Comparison of ENCODE assay signal across 1 cellular context in the genomic region with DNA sequence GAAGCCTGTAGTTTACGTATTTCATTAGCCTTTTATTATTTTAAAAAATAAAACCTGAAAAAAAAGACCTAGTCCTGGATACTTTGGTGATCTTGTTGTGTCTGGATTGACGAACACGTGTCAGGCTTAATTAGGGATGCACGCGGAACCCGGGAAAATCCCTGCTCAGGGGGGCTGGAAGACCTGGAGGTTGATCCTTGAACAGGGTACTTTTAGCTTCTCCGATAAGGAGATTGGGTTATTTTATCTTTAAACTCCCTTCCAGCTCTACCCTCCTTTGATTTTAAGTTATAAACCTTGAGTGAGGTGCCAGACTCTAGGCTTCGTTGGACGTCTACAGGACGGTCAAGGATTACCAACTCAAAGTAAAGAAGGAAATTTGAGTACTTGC.
TF ChIP-seq lines count a peak whose summit lies in the region.

No MANE protein-coding gene starts in this region.

TF ChIP-seq in HepG2, 621 proteins besides CTCF, POLR2A, EP300 and RAD21 (continues in another document):
- 0 out of 2 replicates have a peak, but pooled peaks have one; percentile 1 for TF ChIP-seq MED1 (CRISPR knock-in tag; IDR thresholded peaks at IDR 0.05)
- TF ChIP-seq XRCC5 (optimal IDR thresholded peaks at IDR 0.05; ENCODE audit: low read length), result no peak
- TF ChIP-seq ZFP62 (CRISPR knock-in tag; IDR thresholded peaks at IDR 0.05), result no peak
- TF ChIP-seq SIN3A (IDR thresholded peaks at IDR 0.05; ENCODE audit: borderline replicate concordance, low read depth, low read length), result 0 out of 2 replicates have a peak, but pooled peaks have one; percentile 8
- TF ChIP-seq, protein P1, sequence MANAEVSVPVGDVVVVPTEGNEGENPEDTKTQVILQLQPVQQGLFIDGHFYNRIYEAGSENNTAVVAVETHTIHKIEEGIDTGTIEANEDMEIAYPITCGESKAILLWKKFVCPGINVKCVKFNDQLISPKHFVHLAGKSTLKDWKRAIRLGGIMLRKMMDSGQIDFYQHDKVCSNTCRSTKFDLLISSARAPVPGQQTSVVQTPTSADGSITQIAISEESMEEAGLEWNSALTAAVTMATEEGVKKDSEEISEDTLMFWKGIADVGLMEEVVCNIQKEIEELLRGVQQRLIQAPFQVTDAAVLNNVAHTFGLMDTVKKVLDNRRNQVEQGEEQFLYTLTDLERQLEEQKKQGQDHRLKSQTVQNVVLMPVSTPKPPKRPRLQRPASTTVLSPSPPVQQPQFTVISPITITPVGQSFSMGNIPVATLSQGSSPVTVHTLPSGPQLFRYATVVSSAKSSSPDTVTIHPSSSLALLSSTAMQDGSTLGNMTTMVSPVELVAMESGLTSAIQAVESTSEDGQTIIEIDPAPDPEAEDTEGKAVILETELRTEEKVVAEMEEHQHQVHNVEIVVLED (CRISPR knock-in tag; IDR thresholded peaks at IDR 0.05; ENCODE audit: borderline replicate concordance), result no peak
- TF ChIP-seq, protein P2, sequence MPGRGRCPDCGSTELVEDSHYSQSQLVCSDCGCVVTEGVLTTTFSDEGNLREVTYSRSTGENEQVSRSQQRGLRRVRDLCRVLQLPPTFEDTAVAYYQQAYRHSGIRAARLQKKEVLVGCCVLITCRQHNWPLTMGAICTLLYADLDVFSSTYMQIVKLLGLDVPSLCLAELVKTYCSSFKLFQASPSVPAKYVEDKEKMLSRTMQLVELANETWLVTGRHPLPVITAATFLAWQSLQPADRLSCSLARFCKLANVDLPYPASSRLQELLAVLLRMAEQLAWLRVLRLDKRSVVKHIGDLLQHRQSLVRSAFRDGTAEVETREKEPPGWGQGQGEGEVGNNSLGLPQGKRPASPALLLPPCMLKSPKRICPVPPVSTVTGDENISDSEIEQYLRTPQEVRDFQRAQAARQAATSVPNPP (CRISPR knock-in tag; IDR thresholded peaks at IDR 0.05), result no peak
- TF ChIP-seq, protein P3, sequence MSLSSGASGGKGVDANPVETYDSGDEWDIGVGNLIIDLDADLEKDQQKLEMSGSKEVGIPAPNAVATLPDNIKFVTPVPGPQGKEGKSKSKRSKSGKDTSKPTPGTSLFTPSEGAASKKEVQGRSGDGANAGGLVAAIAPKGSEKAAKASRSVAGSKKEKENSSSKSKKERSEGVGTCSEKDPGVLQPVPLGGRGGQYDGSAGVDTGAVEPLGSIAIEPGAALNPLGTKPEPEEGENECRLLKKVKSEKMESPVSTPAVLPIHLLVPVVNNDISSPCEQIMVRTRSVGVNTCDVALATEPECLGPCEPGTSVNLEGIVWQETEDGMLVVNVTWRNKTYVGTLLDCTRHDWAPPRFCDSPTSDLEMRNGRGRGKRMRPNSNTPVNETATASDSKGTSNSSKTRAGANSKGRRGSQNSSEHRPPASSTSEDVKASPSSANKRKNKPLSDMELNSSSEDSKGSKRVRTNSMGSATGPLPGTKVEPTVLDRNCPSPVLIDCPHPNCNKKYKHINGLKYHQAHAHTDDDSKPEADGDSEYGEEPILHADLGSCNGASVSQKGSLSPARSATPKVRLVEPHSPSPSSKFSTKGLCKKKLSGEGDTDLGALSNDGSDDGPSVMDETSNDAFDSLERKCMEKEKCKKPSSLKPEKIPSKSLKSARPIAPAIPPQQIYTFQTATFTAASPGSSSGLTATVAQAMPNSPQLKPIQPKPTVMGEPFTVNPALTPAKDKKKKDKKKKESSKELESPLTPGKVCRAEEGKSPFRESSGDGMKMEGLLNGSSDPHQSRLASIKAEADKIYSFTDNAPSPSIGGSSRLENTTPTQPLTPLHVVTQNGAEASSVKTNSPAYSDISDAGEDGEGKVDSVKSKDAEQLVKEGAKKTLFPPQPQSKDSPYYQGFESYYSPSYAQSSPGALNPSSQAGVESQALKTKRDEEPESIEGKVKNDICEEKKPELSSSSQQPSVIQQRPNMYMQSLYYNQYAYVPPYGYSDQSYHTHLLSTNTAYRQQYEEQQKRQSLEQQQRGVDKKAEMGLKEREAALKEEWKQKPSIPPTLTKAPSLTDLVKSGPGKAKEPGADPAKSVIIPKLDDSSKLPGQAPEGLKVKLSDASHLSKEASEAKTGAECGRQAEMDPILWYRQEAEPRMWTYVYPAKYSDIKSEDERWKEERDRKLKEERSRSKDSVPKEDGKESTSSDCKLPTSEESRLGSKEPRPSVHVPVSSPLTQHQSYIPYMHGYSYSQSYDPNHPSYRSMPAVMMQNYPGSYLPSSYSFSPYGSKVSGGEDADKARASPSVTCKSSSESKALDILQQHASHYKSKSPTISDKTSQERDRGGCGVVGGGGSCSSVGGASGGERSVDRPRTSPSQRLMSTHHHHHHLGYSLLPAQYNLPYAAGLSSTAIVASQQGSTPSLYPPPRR (CRISPR knock-in tag; IDR thresholded peaks at IDR 0.05; ENCODE audit: borderline replicate concordance), result no peak
- TF ChIP-seq ZSCAN12 (CRISPR knock-in tag; IDR thresholded peaks at IDR 0.05), result no peak
- no peak for TF ChIP-seq ZFP36L1 (CRISPR knock-in tag; IDR thresholded peaks at IDR 0.05)
- TF ChIP-seq ELF3 (CRISPR knock-in tag; IDR thresholded peaks at IDR 0.05), result no peak
- no peak for TF ChIP-seq ZNF337 (CRISPR knock-in tag; IDR thresholded peaks at IDR 0.05; ENCODE audit: borderline replicate concordance, low read depth)
- TF ChIP-seq, protein P4, sequence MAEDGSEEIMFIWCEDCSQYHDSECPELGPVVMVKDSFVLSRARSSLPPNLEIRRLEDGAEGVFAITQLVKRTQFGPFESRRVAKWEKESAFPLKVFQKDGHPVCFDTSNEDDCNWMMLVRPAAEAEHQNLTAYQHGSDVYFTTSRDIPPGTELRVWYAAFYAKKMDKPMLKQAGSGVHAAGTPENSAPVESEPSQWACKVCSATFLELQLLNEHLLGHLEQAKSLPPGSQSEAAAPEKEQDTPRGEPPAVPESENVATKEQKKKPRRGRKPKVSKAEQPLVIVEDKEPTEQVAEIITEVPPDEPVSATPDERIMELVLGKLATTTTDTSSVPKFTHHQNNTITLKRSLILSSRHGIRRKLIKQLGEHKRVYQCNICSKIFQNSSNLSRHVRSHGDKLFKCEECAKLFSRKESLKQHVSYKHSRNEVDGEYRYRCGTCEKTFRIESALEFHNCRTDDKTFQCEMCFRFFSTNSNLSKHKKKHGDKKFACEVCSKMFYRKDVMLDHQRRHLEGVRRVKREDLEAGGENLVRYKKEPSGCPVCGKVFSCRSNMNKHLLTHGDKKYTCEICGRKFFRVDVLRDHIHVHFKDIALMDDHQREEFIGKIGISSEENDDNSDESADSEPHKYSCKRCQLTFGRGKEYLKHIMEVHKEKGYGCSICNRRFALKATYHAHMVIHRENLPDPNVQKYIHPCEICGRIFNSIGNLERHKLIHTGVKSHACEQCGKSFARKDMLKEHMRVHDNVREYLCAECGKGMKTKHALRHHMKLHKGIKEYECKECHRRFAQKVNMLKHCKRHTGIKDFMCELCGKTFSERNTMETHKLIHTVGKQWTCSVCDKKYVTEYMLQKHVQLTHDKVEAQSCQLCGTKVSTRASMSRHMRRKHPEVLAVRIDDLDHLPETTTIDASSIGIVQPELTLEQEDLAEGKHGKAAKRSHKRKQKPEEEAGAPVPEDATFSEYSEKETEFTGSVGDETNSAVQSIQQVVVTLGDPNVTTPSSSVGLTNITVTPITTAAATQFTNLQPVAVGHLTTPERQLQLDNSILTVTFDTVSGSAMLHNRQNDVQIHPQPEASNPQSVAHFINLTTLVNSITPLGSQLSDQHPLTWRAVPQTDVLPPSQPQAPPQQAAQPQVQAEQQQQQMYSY (CRISPR knock-in tag; IDR thresholded peaks at IDR 0.05), result 0 out of 2 replicates have a peak, but pooled peaks have one; percentile 36
- TF ChIP-seq, protein P5, sequence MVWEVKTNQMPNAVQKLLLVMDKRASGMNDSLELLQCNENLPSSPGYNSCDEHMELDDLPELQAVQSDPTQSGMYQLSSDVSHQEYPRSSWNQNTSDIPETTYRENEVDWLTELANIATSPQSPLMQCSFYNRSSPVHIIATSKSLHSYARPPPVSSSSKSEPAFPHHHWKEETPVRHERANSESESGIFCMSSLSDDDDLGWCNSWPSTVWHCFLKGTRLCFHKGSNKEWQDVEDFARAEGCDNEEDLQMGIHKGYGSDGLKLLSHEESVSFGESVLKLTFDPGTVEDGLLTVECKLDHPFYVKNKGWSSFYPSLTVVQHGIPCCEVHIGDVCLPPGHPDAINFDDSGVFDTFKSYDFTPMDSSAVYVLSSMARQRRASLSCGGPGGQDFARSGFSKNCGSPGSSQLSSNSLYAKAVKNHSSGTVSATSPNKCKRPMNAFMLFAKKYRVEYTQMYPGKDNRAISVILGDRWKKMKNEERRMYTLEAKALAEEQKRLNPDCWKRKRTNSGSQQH (CRISPR knock-in tag; IDR thresholded peaks at IDR 0.05; ENCODE audit: low read depth), result 0 out of 2 replicates have a peak, but pooled peaks have one; percentile 0
- peak; percentile 15; the same call in 1 of the 2 replicates for TF ChIP-seq SMAD3 (CRISPR knock-in tag; IDR thresholded peaks at IDR 0.05)
- TF ChIP-seq ZNF563 (CRISPR knock-in tag; IDR thresholded peaks at IDR 0.05), result no peak
- TF ChIP-seq, protein P6, sequence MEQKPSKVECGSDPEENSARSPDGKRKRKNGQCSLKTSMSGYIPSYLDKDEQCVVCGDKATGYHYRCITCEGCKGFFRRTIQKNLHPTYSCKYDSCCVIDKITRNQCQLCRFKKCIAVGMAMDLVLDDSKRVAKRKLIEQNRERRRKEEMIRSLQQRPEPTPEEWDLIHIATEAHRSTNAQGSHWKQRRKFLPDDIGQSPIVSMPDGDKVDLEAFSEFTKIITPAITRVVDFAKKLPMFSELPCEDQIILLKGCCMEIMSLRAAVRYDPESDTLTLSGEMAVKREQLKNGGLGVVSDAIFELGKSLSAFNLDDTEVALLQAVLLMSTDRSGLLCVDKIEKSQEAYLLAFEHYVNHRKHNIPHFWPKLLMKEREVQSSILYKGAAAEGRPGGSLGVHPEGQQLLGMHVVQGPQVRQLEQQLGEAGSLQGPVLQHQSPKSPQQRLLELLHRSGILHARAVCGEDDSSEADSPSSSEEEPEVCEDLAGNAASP (CRISPR knock-in tag; IDR thresholded peaks at IDR 0.05; ENCODE audit: borderline replicate concordance), result 0 out of 2 replicates have a peak, but pooled peaks have one; percentile 2
- no peak for TF ChIP-seq RXRB (CRISPR knock-in tag; IDR thresholded peaks at IDR 0.05; ENCODE audit: borderline replicate concordance)
- TF ChIP-seq, protein P7, sequence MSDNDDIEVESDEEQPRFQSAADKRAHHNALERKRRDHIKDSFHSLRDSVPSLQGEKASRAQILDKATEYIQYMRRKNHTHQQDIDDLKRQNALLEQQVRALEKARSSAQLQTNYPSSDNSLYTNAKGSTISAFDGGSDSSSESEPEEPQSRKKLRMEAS (IDR thresholded peaks at IDR 0.05), result peak; percentile 45; the same call in 1 of the 2 replicates
- TF ChIP-seq, protein P8, sequence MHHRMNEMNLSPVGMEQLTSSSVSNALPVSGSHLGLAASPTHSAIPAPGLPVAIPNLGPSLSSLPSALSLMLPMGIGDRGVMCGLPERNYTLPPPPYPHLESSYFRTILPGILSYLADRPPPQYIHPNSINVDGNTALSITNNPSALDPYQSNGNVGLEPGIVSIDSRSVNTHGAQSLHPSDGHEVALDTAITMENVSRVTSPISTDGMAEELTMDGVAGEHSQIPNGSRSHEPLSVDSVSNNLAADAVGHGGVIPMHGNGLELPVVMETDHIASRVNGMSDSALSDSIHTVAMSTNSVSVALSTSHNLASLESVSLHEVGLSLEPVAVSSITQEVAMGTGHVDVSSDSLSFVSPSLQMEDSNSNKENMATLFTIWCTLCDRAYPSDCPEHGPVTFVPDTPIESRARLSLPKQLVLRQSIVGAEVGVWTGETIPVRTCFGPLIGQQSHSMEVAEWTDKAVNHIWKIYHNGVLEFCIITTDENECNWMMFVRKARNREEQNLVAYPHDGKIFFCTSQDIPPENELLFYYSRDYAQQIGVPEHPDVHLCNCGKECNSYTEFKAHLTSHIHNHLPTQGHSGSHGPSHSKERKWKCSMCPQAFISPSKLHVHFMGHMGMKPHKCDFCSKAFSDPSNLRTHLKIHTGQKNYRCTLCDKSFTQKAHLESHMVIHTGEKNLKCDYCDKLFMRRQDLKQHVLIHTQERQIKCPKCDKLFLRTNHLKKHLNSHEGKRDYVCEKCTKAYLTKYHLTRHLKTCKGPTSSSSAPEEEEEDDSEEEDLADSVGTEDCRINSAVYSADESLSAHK (CRISPR knock-in tag; IDR thresholded peaks at IDR 0.05; ENCODE audit: borderline replicate concordance), result no peak
- TF ChIP-seq SRY (CRISPR knock-in tag; IDR thresholded peaks at IDR 0.05), result no peak
- TF ChIP-seq ERF (CRISPR knock-in tag; IDR thresholded peaks at IDR 0.05), result no peak; the same call in 1 of the 2 replicates
- no peak for TF ChIP-seq RBAK (CRISPR knock-in tag; IDR thresholded peaks at IDR 0.05)
- TF ChIP-seq ZNF292 (CRISPR knock-in tag; IDR thresholded peaks at IDR 0.05; ENCODE audit: borderline replicate concordance, low read depth), result no peak
- TF ChIP-seq ARNT (IDR thresholded peaks at IDR 0.05), result no peak
- no peak for TF ChIP-seq NONO (IDR thresholded peaks at IDR 0.05)
- peak; percentile 4; the same call in 1 of the 2 replicates for TF ChIP-seq NONO (CRISPR knock-in tag; conservative IDR thresholded peaks at IDR 0.05)
- TF ChIP-seq, protein P9, sequence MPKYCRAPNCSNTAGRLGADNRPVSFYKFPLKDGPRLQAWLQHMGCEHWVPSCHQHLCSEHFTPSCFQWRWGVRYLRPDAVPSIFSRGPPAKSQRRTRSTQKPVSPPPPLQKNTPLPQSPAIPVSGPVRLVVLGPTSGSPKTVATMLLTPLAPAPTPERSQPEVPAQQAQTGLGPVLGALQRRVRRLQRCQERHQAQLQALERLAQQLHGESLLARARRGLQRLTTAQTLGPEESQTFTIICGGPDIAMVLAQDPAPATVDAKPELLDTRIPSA (CRISPR knock-in tag; IDR thresholded peaks at IDR 0.05; ENCODE audit: borderline replicate concordance), result no peak
